20 cellular contexts compared by ENCODE assay signal in the genomic region with DNA sequence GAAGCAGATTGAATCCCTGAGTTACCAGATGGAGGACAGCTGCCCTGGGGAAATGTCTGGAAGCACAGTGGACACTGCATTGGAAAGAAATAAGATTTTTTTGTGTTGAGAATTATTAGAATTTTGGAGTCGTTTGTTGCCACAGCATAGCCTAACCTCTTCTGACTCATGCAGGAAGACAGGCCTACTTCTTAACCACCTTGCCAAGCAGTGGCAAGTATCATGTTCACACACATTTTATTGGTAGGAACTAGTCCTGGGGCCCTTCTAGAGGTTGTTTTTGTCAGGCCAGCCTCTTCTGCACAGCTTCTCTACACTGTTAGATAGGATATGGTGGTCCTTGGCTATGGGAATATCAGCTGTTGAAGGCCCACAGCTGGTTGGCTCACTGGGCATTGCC.
"Had no signal": no experiment of that assay in that cellular context is flagged by ENCODE, and none has a peak within 500 bp of the region (broad histone marks: within the 10 kb centered on the region; RNA-seq: fewer than 3 reads in every experiment).

No MANE protein-coding gene starts in this region.

- H3K27me3 Mint-ChIP-seq: activated CD4-positive, alpha-beta memory T cell treated with anti-CD3 and anti-CD28 coated beads for 36 hours; activated CD8-positive, alpha-beta memory T cell treated with anti-CD3 and anti-CD28 coated beads, Interleukin-2, amount 10 ng/mL, durations not matched to agents 7 days and 5 days; activated naive CD4-positive, alpha-beta T cell treated with anti-CD3 and anti-CD28 coated beads, Interleukin-2, amount 50 U/mL, for 24 hours; activated T-cell treated with anti-CD3 and anti-CD28 coated beads, Interleukin-2, amount 50 U/mL, for 24 hours; progenitor cell of endocrine pancreas had no signal

- H3K4me1 Mint-ChIP-seq: activated CD8-positive, alpha-beta memory T cell treated with anti-CD3 and anti-CD28 coated beads, Interleukin-2, amount 10 ng/mL, durations not matched to agents 7 days and 5 days; activated naive CD4-positive, alpha-beta T cell treated with anti-CD3 and anti-CD28 coated beads, Interleukin-2, amount 50 U/mL, for 24 hours; natural killer cell had no signal

- H3K36me3 ChIP-seq: adrenal gland, colonic mucosa, esophagus squamous epithelium, upper lobe of right lung, WERI-Rb-1 had no signal

- H3K9me3 ChIP-seq: adrenal gland, colonic mucosa, esophagus squamous epithelium, upper lobe of right lung had no signal

- H3K4me3 Mint-ChIP-seq: activated CD4-positive, alpha-beta memory T cell treated with anti-CD3 and anti-CD28 coated beads for 36 hours; activated CD8-positive, alpha-beta memory T cell treated with anti-CD3 and anti-CD28 coated beads, Interleukin-2, amount 10 ng/mL, durations not matched to agents 7 days and 5 days; activated naive CD4-positive, alpha-beta T cell treated with anti-CD3 and anti-CD28 coated beads, Interleukin-2, amount 50 U/mL, for 24 hours; activated T-cell treated with anti-CD3 and anti-CD28 coated beads, Interleukin-2, amount 50 U/mL, for 24 hours; natural killer cell had no signal

- H3K27me3 ChIP-seq: adrenal gland, colonic mucosa, esophagus squamous epithelium, upper lobe of right lung had no signal

- H3K4me3 ChIP-seq: adrenal gland, colonic mucosa, esophagus squamous epithelium, skin epidermis, upper lobe of right lung had no signal

- H3K27ac Mint-ChIP-seq: activated CD4-positive, alpha-beta memory T cell treated with anti-CD3 and anti-CD28 coated beads for 36 hours; activated CD8-positive, alpha-beta memory T cell treated with anti-CD3 and anti-CD28 coated beads, Interleukin-2, amount 10 ng/mL, durations not matched to agents 7 days and 5 days; activated naive CD4-positive, alpha-beta T cell treated with anti-CD3 and anti-CD28 coated beads, Interleukin-2, amount 50 U/mL, for 24 hours; activated T-cell treated with anti-CD3 and anti-CD28 coated beads, Interleukin-2, amount 50 U/mL, for 24 hours; natural killer cell; progenitor cell of endocrine pancreas had no signal

- DNase-seq: activated CD4-positive, alpha-beta memory T cell treated with anti-CD3 and anti-CD28 coated beads for 36 hours; activated CD8-positive, alpha-beta memory T cell treated with anti-CD3 and anti-CD28 coated beads, Interleukin-2, amount 10 ng/mL, durations not matched to agents 7 days and 5 days; activated effector memory CD4-positive, alpha-beta T cell treated with anti-CD3 and anti-CD28 coated beads, Interleukin-2, amount 50 U/mL, for 16 hours; activated T-cell treated with anti-CD3 and anti-CD28 coated beads, Interleukin-2, amount 50 U/mL, for 24 hours; adrenal gland; colonic mucosa; esophagus squamous epithelium; kidney glomerular epithelial cell; mesendoderm; natural killer cell; occipital lobe; right cardiac atrium; stimulated activated CD4-positive, alpha-beta T cell treated with anti-CD3 and anti-CD28 coated beads, Interleukin-15, amount 100 ng/mL, for 24 hours; stimulated activated CD4-positive, alpha-beta T cell treated with anti-CD3 and anti-CD28 coated beads, Interleukin-4, amount 100 ng/mL, for 1 hour; stimulated activated naive CD4-positive, alpha-beta T cell treated with Interleukin-2 at 50 U/mL for 16 hours; upper lobe of right lung; WERI-Rb-1 had no signal

- H3K36me3 Mint-ChIP-seq: activated CD4-positive, alpha-beta memory T cell treated with anti-CD3 and anti-CD28 coated beads for 36 hours; activated CD8-positive, alpha-beta memory T cell treated with anti-CD3 and anti-CD28 coated beads, Interleukin-2, amount 10 ng/mL, durations not matched to agents 7 days and 5 days; activated naive CD4-positive, alpha-beta T cell treated with anti-CD3 and anti-CD28 coated beads, Interleukin-2, amount 50 U/mL, for 24 hours; natural killer cell had no signal

- H3K9me3 Mint-ChIP-seq: activated CD4-positive, alpha-beta memory T cell treated with anti-CD3 and anti-CD28 coated beads for 36 hours; activated naive CD4-positive, alpha-beta T cell treated with anti-CD3 and anti-CD28 coated beads, Interleukin-2, amount 50 U/mL, for 24 hours; activated T-cell treated with anti-CD3 and anti-CD28 coated beads, Interleukin-2, amount 50 U/mL, for 24 hours; natural killer cell had no signal

- ATAC-seq: activated CD8-positive, alpha-beta memory T cell treated with anti-CD3 and anti-CD28 coated beads, Interleukin-2, amount 10 ng/mL, durations not matched to agents 7 days and 5 days; natural killer cell; right cardiac atrium; upper lobe of right lung had no signal
